18 cellular contexts compared by ENCODE assay signal in the genomic region with DNA sequence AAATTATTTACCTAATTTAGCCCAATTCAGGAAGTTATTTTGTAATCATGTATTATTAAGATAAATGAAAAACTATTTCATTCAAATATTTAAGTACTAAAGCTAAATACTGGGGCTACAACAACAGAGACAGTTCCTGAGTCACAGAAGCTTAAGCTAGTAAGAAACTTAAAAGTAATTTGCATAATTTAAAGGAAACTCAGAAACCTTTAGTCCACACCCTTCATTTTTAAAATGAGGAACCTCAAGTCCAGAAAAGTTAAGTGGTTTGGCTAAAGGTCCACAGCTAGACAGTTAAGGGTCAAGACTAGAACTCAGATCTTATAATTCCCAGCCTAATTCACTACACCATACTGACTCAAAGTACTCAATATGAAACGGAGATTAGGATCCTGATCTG. TPM values are rescaled to one million over a fixed set of nuclear protein-coding genes. Genes with fewer than 3 reads are reported as not detected.
DNase-seq lines count a peak whose midpoint lies in the region; ATAC-seq and TF ChIP-seq lines count a peak whose summit lies in the region.
"Had no signal": no experiment of that assay in that cellular context is flagged by ENCODE, and none has a peak within 500 bp of the region (broad histone marks: within the 10 kb centered on the region; RNA-seq: fewer than 3 reads in every experiment).

No MANE protein-coding gene starts in this region.

- in situ Hi-C loops in ACHN (cut with HindIII; ENCODE audit: low pct_ligation_motif_present, low pct_unique_long_range_greater_than_20kb, low sequenced_read_pairs), result no loop called here

- peaks cover 63% of the 10 kb centered on the region for H3K4me1 Mint-ChIP-seq in stimulated activated memory B cell treated with anti-CD40 and anti-IgM and Interleukin-4, amounts not matched to agents 10 μg/mL and 1 μg/mL and 100 μg/mL, for 72 hours

- 100% methylated on average over 1 of the region's 1 CpG for WGBS in mesenchymal stem cell

- no peak overlapping the region for H3K14ac ChIP-seq in mesenchymal stem cell (ENCODE audit: low read length in 2 of 2)

- H3K18ac ChIP-seq in mesenchymal stem cell (ENCODE audit: low read depth in 1 of 2, low read length in 2 of 2), result no peak overlapping the region

- no peak overlapping the region for H3K4me3 Mint-ChIP-seq in stimulated activated memory B cell treated with anti-CD40 and anti-IgM and Interleukin-4, amounts not matched to agents 10 μg/mL and 1 μg/mL and 100 μg/mL, for 72 hours
- H3K4me3 Mint-ChIP-seq: activated naive CD8-positive, alpha-beta T cell treated with anti-CD3 and anti-CD28 coated beads for 36 hours; CD4-positive, alpha-beta memory T cell had no signal

- H3K4me1 ChIP-seq in mesenchymal stem cell (ENCODE audit: control insufficient read depth, insufficient read depth, low read depth, low read length), result no peaks in the 10 kb centered on the region

- no peaks in the 10 kb centered on the region for H3K27me3 Mint-ChIP-seq in stimulated activated memory B cell treated with anti-CD40 and anti-IgM and Interleukin-4, amounts not matched to agents 10 μg/mL and 1 μg/mL and 100 μg/mL, for 72 hours
- H3K27me3 Mint-ChIP-seq: activated naive CD8-positive, alpha-beta T cell treated with anti-CD3 and anti-CD28 coated beads for 36 hours; CD4-positive, alpha-beta memory T cell had no signal

- peak; percentile 58 for DNase-seq in MV-4-11 (lab: John Stamatoyannopoulos, UW)
- no peak for DNase-seq in NCI-H1105 (lab: John Stamatoyannopoulos, UW)
- no peak for DNase-seq in mesenchymal stem cell
- no peak for DNase-seq in ACHN
- DNase-seq: activated naive CD8-positive, alpha-beta T cell treated with anti-CD3 and anti-CD28 coated beads for 36 hours; CD4-positive, alpha-beta memory T cell; central memory CD4-positive, alpha-beta T cell; foreskin fibroblast; KG1; mammary epithelial cell; NCI-H2029; NCI-H774; Right ventricle myocardium superior; stimulated activated naive CD8-positive, alpha-beta T cell treated with anti-CD3 and anti-CD28 coated beads, Interleukin-15, Interleukin-2, amounts not matched to agents 100 U/mL and 50 U/mL, for 24 hours had no signal

- no peak overlapping the region for H3K27ac ChIP-seq in mesenchymal stem cell (ENCODE audit: low read length, poor library complexity, severe bottlenecking)

- H3K36me3 ChIP-seq in mesenchymal stem cell (ENCODE audit: control insufficient read depth in 1 of 2, insufficient read depth in 2 of 2, low read depth in 1 of 2, low read length in 2 of 2), result peaks cover 0 to 22% of the 10 kb centered on the region in 2 experiments

- H3K79me1 ChIP-seq in mesenchymal stem cell (replicated peaks; ENCODE audit: low read length, poor library complexity, severe bottlenecking), result peaks cover 17% of the 10 kb centered on the region

- ATAC-seq in GM18870 (IDR thresholded peaks at IDR 0.05; ENCODE audit: unreplicated experiment) (peak; percentile 33), HG02798 (IDR thresholded peaks at IDR 0.05; ENCODE audit: poor library complexity, unreplicated experiment) (peak; percentile 41), SK-N-SH treated with all-trans-retinoic acid at 6 μM for 48 hours (no peak)
- peak; percentile 70 for ATAC-seq in stimulated activated memory B cell treated with anti-CD40 and anti-IgM and Interleukin-4, amounts not matched to agents 10 μg/mL and 1 μg/mL and 100 μg/mL, for 72 hours
- ATAC-seq: stimulated activated naive CD8-positive, alpha-beta T cell treated with anti-CD3 and anti-CD28 coated beads, Interleukin-15, Interleukin-2, amounts not matched to agents 100 U/mL and 50 U/mL, for 24 hours had no signal

- no peak overlapping the region for H2BK5ac ChIP-seq in mesenchymal stem cell (ENCODE audit: low read depth, low read length, poor library complexity, severe bottlenecking)

- H3K9ac ChIP-seq in mesenchymal stem cell (ENCODE audit: low read length), result no peak overlapping the region

- H3K36me3 Mint-ChIP-seq in stimulated activated memory B cell treated with anti-CD40 and anti-IgM and Interleukin-4, amounts not matched to agents 10 μg/mL and 1 μg/mL and 100 μg/mL, for 72 hours, result peaks cover 28% of the 10 kb centered on the region

- H3K4me3 ChIP-seq in mesenchymal stem cell (ENCODE audit: insufficient read depth in 1 of 2, low read depth in 1 of 2, low read length in 2 of 2), result no peak overlapping the region

- H3K4me2 ChIP-seq in mesenchymal stem cell (ENCODE audit: low read length, poor library complexity, severe bottlenecking), result no peak overlapping the region

- no peak overlapping the region for H2AFZ ChIP-seq in mesenchymal stem cell (ENCODE audit: low read depth, low read length)

- H4K91ac ChIP-seq in mesenchymal stem cell (ENCODE audit: low read length), result no peak overlapping the region

- no peak overlapping the region for H2BK15ac ChIP-seq in mesenchymal stem cell (ENCODE audit: low read depth, poor library complexity, severe bottlenecking)

- H3K27me3 ChIP-seq in mesenchymal stem cell (ENCODE audit: control insufficient read depth in 1 of 2, insufficient read depth in 1 of 2, low read length in 2 of 2), result no peaks in the 10 kb centered on the region

- no peak overlapping the region for H4K8ac ChIP-seq in mesenchymal stem cell (ENCODE audit: low read length)

- no peak overlapping the region for H2BK12ac ChIP-seq in mesenchymal stem cell (ENCODE audit: low read length in 2 of 2)

- H3K9me3 Mint-ChIP-seq in stimulated activated memory B cell treated with anti-CD40 and anti-IgM and Interleukin-4, amounts not matched to agents 10 μg/mL and 1 μg/mL and 100 μg/mL, for 72 hours, result no peaks in the 10 kb centered on the region
- H3K9me3 Mint-ChIP-seq: activated naive CD8-positive, alpha-beta T cell treated with anti-CD3 and anti-CD28 coated beads for 36 hours had no signal

- H3K27ac Mint-ChIP-seq in stimulated activated memory B cell treated with anti-CD40 and anti-IgM and Interleukin-4, amounts not matched to agents 10 μg/mL and 1 μg/mL and 100 μg/mL, for 72 hours, result no peak overlapping the region
- H3K27ac Mint-ChIP-seq: activated naive CD8-positive, alpha-beta T cell treated with anti-CD3 and anti-CD28 coated beads for 36 hours had no signal

- H3K4ac ChIP-seq in mesenchymal stem cell (ENCODE audit: low read depth in 1 of 2, low read length in 2 of 2), result no peak overlapping the region

- H3K9me3 ChIP-seq in mesenchymal stem cell (ENCODE audit: control insufficient read depth, low read length), result no peaks in the 10 kb centered on the region

- no peak overlapping the region for H2BK120ac ChIP-seq in mesenchymal stem cell (ENCODE audit: low read depth, low read length)

- no peak overlapping the region for H2AK5ac ChIP-seq in mesenchymal stem cell (ENCODE audit: low read length, severe bottlenecking)

- H3K23ac ChIP-seq in mesenchymal stem cell (ENCODE audit: low read length in 2 of 2), result no peak overlapping the region

TF ChIP-seq in SK-N-SH treated with all-trans-retinoic acid at 6 μM for 48 hours, 23 proteins besides CTCF, POLR2A, EP300 and RAD21 (continues in another document):
- TF ChIP-seq ZNF70 (CRISPR knock-in tag; IDR thresholded peaks at IDR 0.05) (no peak), CSDC2 (CRISPR knock-in tag; IDR thresholded peaks at IDR 0.05) (no peak), OSR1 (CRISPR knock-in tag; IDR thresholded peaks at IDR 0.05) (no peak), TCF4 (CRISPR knock-in tag; IDR thresholded peaks at IDR 0.05; ENCODE audit: borderline replicate concordance) (no peak), ESRRG (CRISPR knock-in tag; IDR thresholded peaks at IDR 0.05) (no peak), ZNF8 (CRISPR knock-in tag; IDR thresholded peaks at IDR 0.05) (no peak), ZNF565 (CRISPR knock-in tag; conservative IDR thresholded peaks at IDR 0.05; ENCODE audit: low read depth) (no peak), TOX (CRISPR knock-in tag; IDR thresholded peaks at IDR 0.05; ENCODE audit: borderline replicate concordance) (no peak), ZC3H10 (CRISPR knock-in tag; IDR thresholded peaks at IDR 0.05) (no peak), BACH2 (CRISPR knock-in tag; IDR thresholded peaks at IDR 0.05; ENCODE audit: borderline replicate concordance) (no peak), ZFP3 (CRISPR knock-in tag; IDR thresholded peaks at IDR 0.05) (no peak), RARB (CRISPR knock-in tag; IDR thresholded peaks at IDR 0.05) (no peak), ARNTL (CRISPR knock-in tag; IDR thresholded peaks at IDR 0.05; ENCODE audit: borderline replicate concordance, low read depth) (no peak), ISL1 (CRISPR knock-in tag; IDR thresholded peaks at IDR 0.05) (no peak)
- TF ChIP-seq, protein P1, sequence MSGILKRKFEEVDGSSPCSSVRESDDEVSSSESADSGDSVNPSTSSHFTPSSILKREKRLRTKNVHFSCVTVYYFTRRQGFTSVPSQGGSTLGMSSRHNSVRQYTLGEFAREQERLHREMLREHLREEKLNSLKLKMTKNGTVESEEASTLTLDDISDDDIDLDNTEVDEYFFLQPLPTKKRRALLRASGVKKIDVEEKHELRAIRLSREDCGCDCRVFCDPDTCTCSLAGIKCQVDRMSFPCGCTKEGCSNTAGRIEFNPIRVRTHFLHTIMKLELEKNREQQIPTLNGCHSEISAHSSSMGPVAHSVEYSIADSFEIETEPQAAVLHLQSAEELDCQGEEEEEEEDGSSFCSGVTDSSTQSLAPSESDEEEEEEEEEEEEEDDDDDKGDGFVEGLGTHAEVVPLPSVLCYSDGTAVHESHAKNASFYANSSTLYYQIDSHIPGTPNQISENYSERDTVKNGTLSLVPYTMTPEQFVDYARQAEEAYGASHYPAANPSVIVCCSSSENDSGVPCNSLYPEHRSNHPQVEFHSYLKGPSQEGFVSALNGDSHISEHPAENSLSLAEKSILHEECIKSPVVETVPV (CRISPR knock-in tag; IDR thresholded peaks at IDR 0.05), result no peak
- TF ChIP-seq, protein P2, sequence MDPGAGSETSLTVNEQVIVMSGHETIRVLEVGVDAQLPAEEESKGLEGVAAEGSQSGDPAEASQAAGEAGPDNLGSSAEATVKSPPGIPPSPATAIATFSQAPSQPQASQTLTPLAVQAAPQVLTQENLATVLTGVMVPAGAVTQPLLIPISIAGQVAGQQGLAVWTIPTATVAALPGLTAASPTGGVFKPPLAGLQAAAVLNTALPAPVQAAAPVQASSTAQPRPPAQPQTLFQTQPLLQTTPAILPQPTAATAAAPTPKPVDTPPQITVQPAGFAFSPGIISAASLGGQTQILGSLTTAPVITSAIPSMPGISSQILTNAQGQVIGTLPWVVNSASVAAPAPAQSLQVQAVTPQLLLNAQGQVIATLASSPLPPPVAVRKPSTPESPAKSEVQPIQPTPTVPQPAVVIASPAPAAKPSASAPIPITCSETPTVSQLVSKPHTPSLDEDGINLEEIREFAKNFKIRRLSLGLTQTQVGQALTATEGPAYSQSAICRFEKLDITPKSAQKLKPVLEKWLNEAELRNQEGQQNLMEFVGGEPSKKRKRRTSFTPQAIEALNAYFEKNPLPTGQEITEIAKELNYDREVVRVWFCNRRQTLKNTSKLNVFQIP (CRISPR knock-in tag; IDR thresholded peaks at IDR 0.05; ENCODE audit: borderline replicate concordance, low read depth), result no peak

RNA-seq across cellular contexts. Expression of a gene that starts 7.2 kb away (rescaled TPM):
- 43.9 TPM for polyA plus RNA-seq in mesenchymal stem cell (2013, experiment 1 of 2)
- 45.5 TPM for polyA plus RNA-seq in mesenchymal stem cell (2013, experiment 2 of 2)
